Comparison of ENCODE assay signal across 8 cellular contexts in genomic region chr7:106285051-106285800, GRCh38.
A peak's percentile ranks its signal among the peaks of the same experiment; 100 is the strongest.
DNase-seq lines count a peak whose midpoint lies in the region; ATAC-seq and TF ChIP-seq lines count a peak whose summit lies in the region.

No MANE protein-coding gene starts in this region.

- peak overlapping the region; percentile 94 for H3K4me3 ChIP-seq in AG09309 (ENCODE audit: control insufficient read depth, low read depth, low read length)

- ATAC-seq in GM19023 (IDR thresholded peaks at IDR 0.05; ENCODE audit: unreplicated experiment) = peak; percentile 78
- ATAC-seq in HG03196 (IDR thresholded peaks at IDR 0.05; ENCODE audit: unreplicated experiment) = peak; percentile 85

- TF ChIP-seq CTCF in AG09309 (IDR thresholded peaks at IDR 0.05; ENCODE audit: control insufficient read depth, insufficient read depth, low read depth, low read length, missing control alignments) = no peak

- DNase-seq in AG09309 (ENCODE audit: low read depth) (peak; percentile 92), NCI-H226 (peak; percentile 98), iris pigment epithelial cell (ENCODE audit: low read depth) (peak; percentile 99)
- peak; percentile 95 to 99 (median 98) for DNase-seq in activated CD4-positive, CD25-positive, alpha-beta regulatory T cell (lab: John Stamatoyannopoulos, UW)
- DNase-seq in central memory CD4-positive, alpha-beta T cell = peak; percentile 97
- DNase-seq in stimulated activated CD4-positive, alpha-beta T cell treated with anti-CD3 and anti-CD28 coated beads, Interleukin-12 subunit alpha, Interleukin-12 subunit beta, amount 100 ng/mL, for 24 hours (ENCODE audit: low read depth in 2 of 2) = peak; percentile 98 to 100

Comparison
In these comparisons a context has a peak if more than half of its experiments do, and no peak if none do; other contexts are left out.
1. Peak in every context shown above with its lines: DNase-seq, ATAC-seq and H3K4me3 ChIP-seq.